Comparison of ENCODE assay signal across 1 cellular context in the genomic region with DNA sequence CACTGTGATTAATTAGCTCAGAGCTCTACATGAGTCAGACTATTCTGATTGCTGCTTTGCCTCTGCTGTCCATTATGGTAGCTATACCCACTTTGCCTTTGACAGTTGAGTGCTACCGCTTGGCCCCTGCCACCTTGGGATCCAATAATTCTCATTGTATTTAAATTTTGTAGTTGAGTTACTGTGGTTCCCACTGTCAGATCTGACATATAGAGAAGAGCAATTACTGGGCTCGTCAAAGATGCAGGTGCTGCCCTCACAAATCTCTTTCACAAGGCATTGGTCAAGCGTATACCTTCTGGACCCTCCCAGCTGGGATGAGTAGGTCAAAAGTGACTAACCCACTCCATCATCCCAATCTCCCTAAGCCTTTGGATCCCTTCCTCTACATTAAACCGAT.
TF ChIP-seq lines count a peak whose summit lies in the region.

No MANE protein-coding gene starts in this region.

TF ChIP-seq in HEK293, 187 proteins besides CTCF, POLR2A, EP300 and RAD21 (continued from another document):
- TF ChIP-seq, protein P1, sequence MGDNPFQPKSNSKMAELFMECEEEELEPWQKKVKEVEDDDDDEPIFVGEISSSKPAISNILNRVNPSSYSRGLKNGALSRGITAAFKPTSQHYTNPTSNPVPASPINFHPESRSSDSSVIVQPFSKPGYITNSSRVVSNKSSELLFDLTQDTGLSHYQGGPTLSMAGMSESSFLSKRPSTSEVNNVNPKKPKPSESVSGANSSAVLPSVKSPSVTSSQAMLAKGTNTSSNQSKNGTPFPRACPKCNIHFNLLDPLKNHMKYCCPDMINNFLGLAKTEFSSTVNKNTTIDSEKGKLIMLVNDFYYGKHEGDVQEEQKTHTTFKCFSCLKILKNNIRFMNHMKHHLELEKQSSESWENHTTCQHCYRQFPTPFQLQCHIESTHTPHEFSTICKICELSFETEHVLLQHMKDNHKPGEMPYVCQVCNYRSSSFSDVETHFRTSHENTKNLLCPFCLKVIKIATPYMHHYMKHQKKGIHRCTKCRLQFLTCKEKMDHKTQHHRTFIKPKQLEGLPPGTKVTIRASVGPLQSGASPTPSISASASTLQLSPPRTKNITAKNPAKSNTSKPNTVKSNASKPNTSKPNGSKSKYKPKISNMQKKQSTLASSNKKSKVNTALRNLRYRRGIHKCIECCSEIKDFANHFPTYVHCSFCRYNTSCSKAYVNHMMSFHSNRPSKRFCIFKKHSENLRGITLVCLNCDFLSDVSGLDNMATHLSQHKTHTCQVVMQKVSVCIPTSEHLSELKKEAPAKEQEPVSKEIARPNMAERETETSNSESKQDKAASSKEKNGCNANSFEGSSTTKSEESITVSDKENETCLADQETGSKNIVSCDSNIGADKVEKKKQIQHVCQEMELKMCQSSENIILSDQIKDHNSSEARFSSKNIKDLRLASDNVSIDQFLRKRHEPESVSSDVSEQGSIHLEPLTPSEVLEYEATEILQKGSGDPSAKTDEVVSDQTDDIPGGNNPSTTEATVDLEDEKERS (tag by site-specific recombination; IDR thresholded peaks at IDR 0.05) = no peak
- no peak for TF ChIP-seq ZNF324 (tag by site-specific recombination; IDR thresholded peaks at IDR 0.05)
TF ChIP-seq in HEK293: peak in this region for 1.
